In the genomic region with DNA sequence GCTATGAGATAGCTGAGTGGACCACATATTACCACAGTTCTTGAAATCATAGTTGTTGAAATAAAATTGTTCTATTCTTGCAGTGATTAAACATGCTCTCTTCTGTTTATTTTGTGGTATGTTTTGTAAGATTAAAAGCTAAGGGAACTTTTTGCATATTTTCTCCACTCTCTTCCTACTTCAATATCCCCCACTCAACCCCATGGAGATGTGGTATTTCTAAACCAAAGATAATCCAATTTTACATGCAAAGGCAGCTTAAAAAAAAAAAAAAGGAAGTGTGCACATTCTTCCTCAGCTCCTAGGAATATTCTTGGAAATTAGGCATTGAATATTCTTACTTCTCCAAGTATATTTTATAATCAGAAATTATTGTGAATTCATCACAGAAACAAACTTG, we compare ENCODE assay signal across 19 cellular contexts.
"Had no signal": no experiment of that assay in that cellular context is flagged by ENCODE, and none has a peak within 500 bp of the region (broad histone marks: within the 10 kb centered on the region; RNA-seq: fewer than 3 reads in every experiment).

No MANE protein-coding gene starts in this region.

- H3K36me3 ChIP-seq: MG63 had no signal

- H3K27ac ChIP-seq: HL-60 had no signal

- H3K9me3 ChIP-seq: MG63 had no signal

- ATAC-seq: SK-N-SH treated with all-trans-retinoic acid at 6 μM for 48 hours had no signal

- DNase-seq: Karpas-422, KG1, MG63, NCI-H1092, NCI-H1105 treated with DMSO at 0.1 percent for 48 hours, NCI-H1417 treated with DMSO at 0.1 percent for 48 hours, NCI-H146, NCI-H1694 treated with DMSO at 0.1 percent for 48 hours, NCI-H1930, NCI-H2081, NCI-H2171 treated with DMSO at 0.1 percent for 48 hours, NCI-H345, NCI-H446 treated with DMSO at 0.1 percent for 48 hours, NCI-H510A treated with DMSO at 0.1 percent for 48 hours, NCI-H526, RPMI8226, SHP77 had no signal

- H3K4me3 ChIP-seq: MG63 had no signal
